1 cellular context compared by ENCODE assay signal in the genomic region with DNA sequence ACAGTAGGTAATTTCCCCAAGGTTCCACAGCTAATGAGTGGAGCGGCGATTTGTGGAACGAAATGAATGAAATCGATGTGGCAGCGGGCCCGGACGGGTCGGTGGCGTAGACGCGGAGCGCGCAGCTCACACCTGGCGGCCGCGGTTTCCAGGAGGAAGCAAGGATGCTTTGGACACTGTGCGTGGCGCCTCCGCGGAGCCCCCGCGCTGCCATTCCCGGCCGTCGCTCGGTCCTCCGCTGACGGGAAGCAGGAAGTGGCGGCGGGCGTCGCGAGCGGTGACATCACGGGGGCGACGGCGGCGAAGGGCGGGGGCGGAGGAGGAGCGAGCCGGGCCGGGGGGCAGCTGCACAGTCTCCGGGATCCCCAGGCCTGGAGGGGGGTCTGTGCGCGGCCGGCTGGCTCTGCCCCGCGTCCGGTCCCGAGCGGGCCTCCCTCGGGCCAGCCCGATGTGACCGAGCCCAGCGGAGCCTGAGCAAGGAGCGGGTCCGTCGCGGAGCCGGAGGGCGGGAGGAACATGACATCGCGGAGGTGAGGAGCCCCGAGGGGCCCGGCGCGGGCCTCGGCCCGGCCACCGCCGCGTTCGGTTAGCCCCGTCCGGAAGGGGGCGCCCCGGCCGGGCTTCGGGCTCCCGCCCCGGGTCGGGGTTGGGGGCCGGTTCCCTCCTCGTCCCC.
TF ChIP-seq lines count a peak whose summit lies in the region.

A gene (plus strand): TSS at position 352 of the 673 bp plus-strand sequence. CDS start 165 bp downstream, at position 517.

TF ChIP-seq in GM12878, 131 proteins besides CTCF, POLR2A, EP300 and RAD21 (continued from another document):
- TF ChIP-seq, protein P1, sequence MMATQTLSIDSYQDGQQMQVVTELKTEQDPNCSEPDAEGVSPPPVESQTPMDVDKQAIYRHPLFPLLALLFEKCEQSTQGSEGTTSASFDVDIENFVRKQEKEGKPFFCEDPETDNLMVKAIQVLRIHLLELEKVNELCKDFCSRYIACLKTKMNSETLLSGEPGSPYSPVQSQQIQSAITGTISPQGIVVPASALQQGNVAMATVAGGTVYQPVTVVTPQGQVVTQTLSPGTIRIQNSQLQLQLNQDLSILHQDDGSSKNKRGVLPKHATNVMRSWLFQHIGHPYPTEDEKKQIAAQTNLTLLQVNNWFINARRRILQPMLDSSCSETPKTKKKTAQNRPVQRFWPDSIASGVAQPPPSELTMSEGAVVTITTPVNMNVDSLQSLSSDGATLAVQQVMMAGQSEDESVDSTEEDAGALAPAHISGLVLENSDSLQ (IDR thresholded peaks at IDR 0.05), result no peak; the same call in 1 of the 2 replicates
- TF ChIP-seq CBX5 (IDR thresholded peaks at IDR 0.05; ENCODE audit: low read depth), result no peak
